ENCODE assay signal across 8 cellular contexts in genomic region chr2:46984642-46985476, GRCh38. TPM values are rescaled to one million over a fixed set of nuclear protein-coding genes. Genes with fewer than 3 reads are reported as not detected.
A peak's percentile ranks its signal among the peaks of the same experiment; 100 is the strongest.
DNase-seq lines count a peak whose midpoint lies in the region; TF ChIP-seq lines count a peak whose summit lies in the region.

No MANE protein-coding gene starts in this region.

- H3K27me3 ChIP-seq in left ventricle myocardium inferior (ENCODE audit: low read depth), result no peaks in the 10 kb centered on the region

- no peak for TF ChIP-seq CTCF in GM12875 (IDR thresholded peaks at IDR 0.05; ENCODE audit: borderline replicate concordance, insufficient read depth, low read depth, low read length)
- TF ChIP-seq CTCF in HFFc6 (IDR thresholded peaks at IDR 0.05), result no peak
- no peak for TF ChIP-seq CTCF in left ventricle myocardium inferior (IDR thresholded peaks at IDR 0.05; ENCODE audit: borderline replicate concordance)

- no peaks in the 10 kb centered on the region for H3K9me3 Mint-ChIP-seq in HFFc6
- H3K9me3 Mint-ChIP-seq in activated naive CD4-positive, alpha-beta T cell treated with anti-CD3 and anti-CD28 coated beads for 36 hours, result no peaks in the 10 kb centered on the region

- H3K4me3 Mint-ChIP-seq in HFFc6, result peak overlapping the region; percentile 71
- peak overlapping the region; percentile 8 for H3K4me3 Mint-ChIP-seq in activated naive CD4-positive, alpha-beta T cell treated with anti-CD3 and anti-CD28 coated beads for 36 hours

- H3K4me1 ChIP-seq in left ventricle myocardium inferior, result peaks cover 88% of the 10 kb centered on the region

- H3K36me3 ChIP-seq in left ventricle myocardium inferior, result peaks cover 6% of the 10 kb centered on the region

- peak; percentile 97 for DNase-seq in HFFc6
- peak; percentile 89 for DNase-seq in NOMO-1 (lab: John Stamatoyannopoulos, UW; ENCODE audit: unreplicated experiment in 2 of 2)
- peak; percentile 84 for DNase-seq in activated naive CD4-positive, alpha-beta T cell treated with anti-CD3 and anti-CD28 coated beads for 36 hours
- peak; percentile 63 for DNase-seq in left ventricle myocardium inferior
- peak; percentile 43 to 59 for DNase-seq in stimulated activated CD4-positive, alpha-beta T cell treated with anti-CD3 and anti-CD28 coated beads, Interleukin-12 subunit alpha, Interleukin-12 subunit beta, amount 100 ng/mL, for 24 hours (ENCODE audit: low read depth in 2 of 2)
- no peak for DNase-seq in HuH-7 (ENCODE audit: low spot score)
- no peak for DNase-seq in mesenteric fat pad (ENCODE audit: low spot score)

- H3K27ac Mint-ChIP-seq in HFFc6, result peak overlapping the region; percentile 98
- H3K27ac Mint-ChIP-seq in activated naive CD4-positive, alpha-beta T cell treated with anti-CD3 and anti-CD28 coated beads for 36 hours, result peak overlapping the region; percentile 92

- intact Hi-C loops in activated naive CD4-positive, alpha-beta T cell treated with anti-CD3 and anti-CD28 coated beads for 36 hours (cut with micrococcal nuclease), result loop anchor here (1.0 to 2.0 kb wide), 3 partner anchors 41 to 418 kb away; partner anchors contain the start of gene MSH2
- intact Hi-C loops in left ventricle myocardium inferior (cut with micrococcal nuclease), result no loop called here

- no peaks in the 10 kb centered on the region for H3K9me3 ChIP-seq in left ventricle myocardium inferior (replicated peaks)

- H3K4me3 ChIP-seq in GM12875 (ENCODE audit: low read depth, low read length) (peak overlapping the region; percentile 18), left ventricle myocardium inferior (no peak overlapping the region)

- peaks cover 2% of the 10 kb centered on the region; the same call in 1 of the 2 replicates for H3K27me3 Mint-ChIP-seq in HFFc6 (ENCODE audit: insufficient read depth)
- H3K27me3 Mint-ChIP-seq in activated naive CD4-positive, alpha-beta T cell treated with anti-CD3 and anti-CD28 coated beads for 36 hours (ENCODE audit: low read depth), result no peaks in the 10 kb centered on the region

- peaks cover 66% of the 10 kb centered on the region for H3K4me1 Mint-ChIP-seq in HFFc6 (ENCODE audit: low read depth)
- H3K4me1 Mint-ChIP-seq in activated naive CD4-positive, alpha-beta T cell treated with anti-CD3 and anti-CD28 coated beads for 36 hours (ENCODE audit: low read depth), result peaks cover 69% of the 10 kb centered on the region

- H3K36me3 Mint-ChIP-seq in HFFc6 (ENCODE audit: low read depth), result no peaks in the 10 kb centered on the region; the same call in 1 of the 2 replicates
- peaks cover 27% of the 10 kb centered on the region for H3K36me3 Mint-ChIP-seq in activated naive CD4-positive, alpha-beta T cell treated with anti-CD3 and anti-CD28 coated beads for 36 hours (ENCODE audit: low read depth)

- CTCF ChIA-PET in activated naive CD4-positive, alpha-beta T cell treated with anti-CD3 and anti-CD28 coated beads for 36 hours (lab: Charles Lee), result interaction anchor here (0.7 to 1.4 kb wide), 4 partner anchors 15 to 194 kb away, joined by 3 to 4 read pairs (median 4); no protein-coding TSS in a partner anchor

- H3K27ac ChIP-seq in left ventricle myocardium inferior (replicated peaks), result peak overlapping the region; percentile 90

RNA-seq across cellular contexts. Expression of gene TTC7A, which starts 43.8 kb away (rescaled TPM):
- 10 to 100 TPM; 17.6 to 27.7 (median 23.2) TPM for total RNA-seq in HFFc6 (2021; fragmentation: NEBNext Ultra II Directional; extraction: Animal tissue kit (Norgen Biotek cat#: 25700))
- total RNA-seq in activated naive CD4-positive, alpha-beta T cell treated with anti-CD3 and anti-CD28 coated beads for 36 hours, result 10 to 100 TPM; 53.1 to 56.7 TPM
- total RNA-seq in left ventricle myocardium inferior (8.2 TPM), mesenteric fat pad (35.5 TPM)

Comparison
In these comparisons a context has a peak if more than half of its experiments do, and no peak if none do; other contexts are left out.
1. DNase-seq: peak in HFFc6 (single experiment), NOMO-1 (2 of 2), activated naive CD4-positive, alpha-beta T cell treated with anti-CD3 and anti-CD28 coated beads for 36 hours (single experiment), left ventricle myocardium inferior (single experiment) and stimulated activated CD4-positive, alpha-beta T cell treated with anti-CD3 and anti-CD28 coated beads, Interleukin-12 subunit alpha, Interleukin-12 subunit beta, amount 100 ng/mL, for 24 hours (2 of 2); none in HuH-7 (single experiment) and mesenteric fat pad (single experiment).